1 cellular context compared by ENCODE assay signal in genomic region chr2:178776725-178777124, GRCh38.
TF ChIP-seq lines count a peak whose summit lies in the region.

No MANE protein-coding gene starts in this region.

TF ChIP-seq in GM12878, 131 proteins besides CTCF, POLR2A, EP300 and RAD21:
- TF ChIP-seq JUNB (IDR thresholded peaks at IDR 0.05) = no peak
- no peak for TF ChIP-seq ATF3 (IDR thresholded peaks at IDR 0.05; ENCODE audit: borderline replicate concordance, extremely low read depth, low read depth, low read length)
- TF ChIP-seq RB1 (IDR thresholded peaks at IDR 0.05; ENCODE audit: borderline replicate concordance) = no peak
- TF ChIP-seq CBFB (IDR thresholded peaks at IDR 0.05; ENCODE audit: low read depth) = no peak
- TF ChIP-seq NRF1 (conservative IDR thresholded peaks at IDR 0.05; ENCODE audit: low read depth, low read length) = no peak
- TF ChIP-seq ZNF24 (IDR thresholded peaks at IDR 0.05) = no peak
- TF ChIP-seq IRF3 (IDR thresholded peaks at IDR 0.05) = no peak
- TF ChIP-seq ZBTB4 (CRISPR knock-in tag; IDR thresholded peaks at IDR 0.05) = no peak
- TF ChIP-seq SIN3A (IDR thresholded peaks at IDR 0.05; ENCODE audit: low read depth, low read length) = no peak
